ENCODE assay signal across 9 cellular contexts in genomic region chr15:45378149-45378912, GRCh38. TPM values are rescaled to one million over a fixed set of nuclear protein-coding genes. Genes with fewer than 3 reads are reported as not detected.
A peak's percentile ranks its signal among the peaks of the same experiment; 100 is the strongest.
DNase-seq lines count a peak whose midpoint lies in the region; ATAC-seq and TF ChIP-seq lines count a peak whose summit lies in the region.
"Had no signal": no experiment of that assay in that cellular context is flagged by ENCODE, and none has a peak within 500 bp of the region (broad histone marks: within the 10 kb centered on the region; RNA-seq: fewer than 3 reads in every experiment).

GATM (minus strand) TSS chr15:45378544; CDS start chr15:45378453, 91 bp downstream.

- H3K27ac Mint-ChIP-seq in activated CD4-positive, alpha-beta T cell treated with anti-CD3 and anti-CD28 coated beads, Interleukin-2, amount 10 ng/mL, durations not matched to agents 7 days and 5 days = no peak within 1 kb of the TSS

- ATAC-seq in HG02610 (IDR thresholded peaks at IDR 0.05; ENCODE audit: unreplicated experiment) (peak; percentile 85), lung (ENCODE audit: insufficient read depth, low FRiP score) (peak; percentile 89)
- ATAC-seq: HCT116 had no signal

- no peaks in the 10 kb centered on the region for H3K9me3 Mint-ChIP-seq in activated CD4-positive, alpha-beta T cell treated with anti-CD3 and anti-CD28 coated beads, Interleukin-2, amount 10 ng/mL, durations not matched to agents 7 days and 5 days

- peaks cover 55% of the 10 kb centered on the region for H3K27me3 Mint-ChIP-seq in activated CD4-positive, alpha-beta T cell treated with anti-CD3 and anti-CD28 coated beads, Interleukin-2, amount 10 ng/mL, durations not matched to agents 7 days and 5 days

- peaks cover 0 to 5% of the 10 kb centered on the region in 2 donors for H3K4me1 ChIP-seq in lung (ENCODE audit: control insufficient read depth in 2 of 2, insufficient read depth in 2 of 2, low read length in 2 of 2)

- TF ChIP-seq CTCF in lung (IDR thresholded peaks at IDR 0.05; ENCODE audit: control extremely low read depth, extremely low read depth) = peak; percentile 10

- H3K27ac ChIP-seq in lung (ENCODE audit: low read depth in 1 of 2, low read length in 1 of 2) = peak within 1 kb of the TSS; percentile 50 to 78

- H3K27me3 ChIP-seq in lung (ENCODE audit: control insufficient read depth, insufficient read depth) = no peaks in the 10 kb centered on the region

- peak; percentile 26 for DNase-seq in SIG-M5 treated with dmso at 0.1 percent for 504 hours (lab: John Stamatoyannopoulos, UW; ENCODE audit: unreplicated experiment)
- no peak for DNase-seq in SIG-M5 (lab: John Stamatoyannopoulos, UW)
- peak; percentile 29 to 88 (median 82) for DNase-seq in NCI-H1417 (lab: John Stamatoyannopoulos, UW)
- DNase-seq in activated CD4-positive, alpha-beta T cell treated with anti-CD3 and anti-CD28 coated beads, Interleukin-2, amount 10 ng/mL, durations not matched to agents 7 days and 5 days = peak; percentile 38
- peak; percentile 8 for DNase-seq in effector CD4-positive, alpha-beta T cell
- peak; percentile 70 for DNase-seq in lung (ENCODE audit: low spot score)
- DNase-seq in stimulated activated CD4-positive, alpha-beta T cell treated with anti-CD3 and anti-CD28 coated beads, TNF-alpha, amount 100 ng/mL, for 4 hours (ENCODE audit: low read depth in 3 of 3) = peak in 2 of 3 experiments; percentile 10 to 35

- peaks cover 14% of the 10 kb centered on the region for H3K4me1 Mint-ChIP-seq in activated CD4-positive, alpha-beta T cell treated with anti-CD3 and anti-CD28 coated beads, Interleukin-2, amount 10 ng/mL, durations not matched to agents 7 days and 5 days

- POLR2A ChIA-PET in activated CD4-positive, alpha-beta T cell treated with anti-CD3 and anti-CD28 coated beads, Interleukin-2, amount 10 ng/mL, durations not matched to agents 7 days and 5 days (lab: Charles Lee) = no interaction called here

- WGBS in lung, 2 donors = 0 to 2% methylated on average over 64 to 87 of the region's 87 CpGs

- H3K36me3 Mint-ChIP-seq in activated CD4-positive, alpha-beta T cell treated with anti-CD3 and anti-CD28 coated beads, Interleukin-2, amount 10 ng/mL, durations not matched to agents 7 days and 5 days (ENCODE audit: low read depth) = no peaks in the 10 kb centered on the region

- peak within 1 kb of the TSS; percentile 50 for H3K4me3 ChIP-seq in lung

- H3K4me3 Mint-ChIP-seq in activated CD4-positive, alpha-beta T cell treated with anti-CD3 and anti-CD28 coated beads, Interleukin-2, amount 10 ng/mL, durations not matched to agents 7 days and 5 days = peak within 1 kb of the TSS; percentile 70

- no peaks in the 10 kb centered on the region for H3K9me3 ChIP-seq in lung (ENCODE audit: control insufficient read depth in 2 of 2, insufficient read depth in 1 of 2, low read length in 1 of 2)

- CTCF ChIA-PET in activated CD4-positive, alpha-beta T cell treated with anti-CD3 and anti-CD28 coated beads, Interleukin-2, amount 10 ng/mL, durations not matched to agents 7 days and 5 days (lab: Charles Lee) = no interaction called here

- H3K36me3 ChIP-seq in lung (ENCODE audit: control insufficient read depth in 2 of 2, insufficient read depth in 2 of 2, low read length in 2 of 2) = no peaks in the 10 kb centered on the region

RNA-seq across cellular contexts. Expression of gene GATM, which starts in this region (rescaled TPM):
- 1 to 10 TPM; 1.6 to 2.0 TPM for total RNA-seq in activated CD4-positive, alpha-beta T cell treated with anti-CD3 and anti-CD28 coated beads, Interleukin-2, amount 10 ng/mL, durations not matched to agents 7 days and 5 days
- total RNA-seq in lung = 10 to 100 TPM in 1 of 2 donors, 1 to 10 TPM in 1; 6.3 to 12.2 TPM
- 1 to 10 TPM; 2.5 to 2.8 TPM for polyA plus RNA-seq in lung
